Comparison of ENCODE assay signal across 25 cellular contexts in genomic region chr6:78383968-78384367, GRCh38.
"Had no signal": no experiment of that assay in that cellular context is flagged by ENCODE, and none has a peak within 500 bp of the region (broad histone marks: within the 10 kb centered on the region; RNA-seq: fewer than 3 reads in every experiment).

No MANE protein-coding gene starts in this region.

- FAIRE-seq: endometrium, islet of Langerhans, keratinocyte had no signal

- H3K36me3 ChIP-seq: colonic mucosa, esophagus squamous epithelium, gastrocnemius medialis, heart right ventricle, left ventricle myocardium inferior, lower lobe of right lung had no signal

- H3K27ac ChIP-seq: colonic mucosa, epithelial cell of prostate, esophagus squamous epithelium, gastrocnemius medialis, heart right ventricle, left ventricle myocardium inferior, lower lobe of right lung had no signal

- H3K27me3 ChIP-seq: colonic mucosa, esophagus squamous epithelium, gastrocnemius medialis, heart right ventricle had no signal

- H3K4me3 ChIP-seq: colonic mucosa, esophagus squamous epithelium, gastrocnemius medialis, heart right ventricle, left ventricle myocardium inferior, lower lobe of right lung, mucosa of descending colon had no signal

- ATAC-seq: effector memory CD8-positive, alpha-beta T cell; esophagus mucosa; gastrocnemius medialis; heart right ventricle; left cardiac atrium; lower lobe of right lung; mucosa of descending colon had no signal

- H3K4me1 ChIP-seq: colonic mucosa, esophagus squamous epithelium, gastrocnemius medialis, heart right ventricle, left ventricle myocardium inferior, lower lobe of right lung had no signal

- DNase-seq: colonic mucosa; cortex of kidney; effector CD8-positive, alpha-beta T cell; effector memory CD8-positive, alpha-beta T cell; endodermal cell; erythroblast; esophagus squamous epithelium; foreskin fibroblast; foreskin melanocyte; gastrocnemius medialis; glutamatergic neuron; head of caudate nucleus; heart right ventricle; hippocampal formation; left cardiac atrium; left ventricle myocardium inferior; lower lobe of right lung; mesenchymal stem cell; mucosa of descending colon; naive B cell had no signal

- H3K9me3 ChIP-seq: colonic mucosa, gastrocnemius medialis had no signal
